8 cellular contexts compared by ENCODE assay signal in the genomic region with DNA sequence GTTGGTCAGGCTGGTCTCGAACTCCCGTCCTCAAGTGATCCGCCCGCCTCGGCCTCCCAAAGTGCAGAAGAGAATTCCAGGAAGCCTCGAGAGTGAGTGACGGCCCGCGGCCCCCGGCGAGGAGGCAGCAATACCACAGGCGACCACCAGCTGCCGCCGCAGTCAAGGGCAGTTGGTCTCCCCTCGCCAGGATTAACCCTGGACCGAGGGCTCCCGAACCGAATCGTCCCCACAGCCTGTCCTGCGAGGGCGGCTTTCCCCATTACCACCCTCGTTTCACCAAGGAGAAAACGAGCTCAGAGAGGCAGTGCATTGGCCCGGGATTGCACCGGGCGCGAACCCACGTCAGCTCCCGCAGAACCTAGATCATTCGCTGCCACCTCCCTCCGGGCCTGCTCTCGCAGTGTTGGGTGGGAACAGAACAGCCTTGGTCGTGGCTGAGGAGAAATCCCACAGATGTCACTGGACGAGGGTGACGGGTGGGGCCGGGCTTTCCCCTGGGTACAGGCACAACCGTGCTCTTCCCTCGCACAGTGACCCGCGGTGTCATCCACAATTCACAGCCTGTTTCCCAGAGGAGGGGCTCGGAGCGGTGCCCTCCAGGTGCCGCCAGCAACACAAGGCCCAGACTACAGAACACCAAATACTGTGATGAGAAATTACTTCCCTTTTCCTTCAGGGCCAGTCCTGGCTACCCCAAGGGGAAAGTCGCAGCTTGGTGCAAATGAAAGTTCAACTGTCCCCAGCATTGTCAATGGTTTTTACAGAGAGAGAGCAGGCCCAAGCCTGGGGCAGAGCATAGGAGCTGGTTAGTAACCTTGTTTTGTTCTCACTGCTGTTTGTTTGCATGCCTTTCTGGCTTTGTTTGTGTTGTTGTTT. TPM values are rescaled to one million over a fixed set of nuclear protein-coding genes. Genes with fewer than 3 reads are reported as not detected.
DNase-seq lines count a peak whose midpoint lies in the region; ATAC-seq and TF ChIP-seq lines count a peak whose summit lies in the region.

No MANE protein-coding gene starts in this region.

- H2AFZ ChIP-seq in hepatocyte, result no peak overlapping the region

- no peaks in the 10 kb centered on the region for H3K9me2 ChIP-seq in hepatocyte (replicated peaks; ENCODE audit: insufficient read depth)

- no peak for TF ChIP-seq EP300 in sigmoid colon (IDR thresholded peaks at IDR 0.05)

- no peak for TF ChIP-seq POLR2A in sigmoid colon (IDR thresholded peaks at IDR 0.05)

- no peaks in the 10 kb centered on the region for H4K20me1 ChIP-seq in hepatocyte (ENCODE audit: insufficient read depth, poor library complexity, severe bottlenecking)

- TF ChIP-seq CTCF in GM13976 (IDR thresholded peaks at IDR 0.05; ENCODE audit: borderline replicate concordance, control extremely low read depth, extremely low read depth, insufficient read depth, missing control alignments) (peak; percentile 9), WERI-Rb-1 (IDR thresholded peaks at IDR 0.05; ENCODE audit: low read depth, low read length) (peak; percentile 97), hepatocyte (IDR thresholded peaks at IDR 0.05; ENCODE audit: poor library complexity) (peak; percentile 60), sigmoid colon (IDR thresholded peaks at IDR 0.05) (peak; percentile 43 to 75 (median 60))

- H3K4me3 ChIP-seq in WERI-Rb-1 (ENCODE audit: low read depth, low read length), result peak overlapping the region; percentile 22
- no peak overlapping the region for H3K4me3 ChIP-seq in hepatocyte
- H3K4me3 ChIP-seq in sigmoid colon, result no peak overlapping the region

- H3K79me2 ChIP-seq in hepatocyte, result no peaks in the 10 kb centered on the region

- H3K4me1 ChIP-seq in hepatocyte (ENCODE audit: insufficient read depth) (no peaks in the 10 kb centered on the region), sigmoid colon (no peaks in the 10 kb centered on the region)

- ATAC-seq in HG03520 (IDR thresholded peaks at IDR 0.05; ENCODE audit: unreplicated experiment), result no peak

- DNase-seq in GM13976 (ENCODE audit: low spot score), result no peak
- peak; percentile 86 for DNase-seq in WERI-Rb-1
- DNase-seq in hepatocyte (ENCODE audit: low spot score), result peak; percentile 49
- DNase-seq in sigmoid colon, result peak; percentile 65
- DNase-seq in activated CD8-positive, alpha-beta memory T cell treated with anti-CD3 and anti-CD28 coated beads, Interleukin-2, amount 50 U/mL, for 48 hours, result no peak
- no peak for DNase-seq in activated T-cell treated with anti-CD3 and anti-CD28 coated beads, Interleukin-2, amount 50 U/mL, for 48 hours
- no peak for DNase-seq in HT-29 (ENCODE audit: low spot score)

- no peaks in the 10 kb centered on the region for H3K27me3 ChIP-seq in WERI-Rb-1 (ENCODE audit: insufficient read depth, low read depth, severe bottlenecking)
- no peaks in the 10 kb centered on the region for H3K27me3 ChIP-seq in hepatocyte
- H3K27me3 ChIP-seq in sigmoid colon, result peaks cover 0 to 28% (median 9%) of the 10 kb centered on the region in 3 donors

- H3K27ac ChIP-seq in WERI-Rb-1 (peak overlapping the region; percentile 93), hepatocyte (no peak overlapping the region), sigmoid colon (no peak overlapping the region)

- intact Hi-C loops in sigmoid colon (cut with DNase I), result loop anchor here (2.0 kb wide), 1 partner anchor 97 kb away; no protein-coding TSS in a partner anchor

- no peak overlapping the region for H3K4me2 ChIP-seq in hepatocyte

- in situ Hi-C loops in GM13976 (cut with MboI; ENCODE audit: low sequenced_read_pairs, unreplicated experiment), result no loop called here

- H3K9me3 ChIP-seq in WERI-Rb-1 (ENCODE audit: severe bottlenecking), result peaks cover 3% of the 10 kb centered on the region
- H3K9me3 ChIP-seq in hepatocyte (ENCODE audit: low read depth), result no peaks in the 10 kb centered on the region
- no peaks in the 10 kb centered on the region for H3K9me3 ChIP-seq in sigmoid colon

- 44% methylated on average over 43 of the region's 44 CpGs for WGBS in hepatocyte (ENCODE audit: low lambda C conversion rate, missing lambda C conversion rate)
- WGBS in sigmoid colon, 2 donors, result 25 to 27% methylated on average over 44 of the region's 44 CpGs

- H3K36me3 ChIP-seq in WERI-Rb-1, result no peaks in the 10 kb centered on the region
- H3K36me3 ChIP-seq in hepatocyte (replicated peaks; ENCODE audit: insufficient read depth, low read depth), result no peaks in the 10 kb centered on the region
- no peaks in the 10 kb centered on the region for H3K36me3 ChIP-seq in sigmoid colon

RNA-seq across cellular contexts. Expression of a gene that starts 24.8 kb away (rescaled TPM):
- 1.9 and 3.4 TPM in 2 replicates for total RNA-seq in hepatocyte
- 2.7 and 4.6 TPM in 2 replicates for polyA plus RNA-seq in hepatocyte
- total RNA-seq in sigmoid colon, result 1 to 10 TPM in 1 of 4 donors, under 1 TPM in 3; 0.55 to 1.2 (median 0.76) TPM
- polyA plus RNA-seq in sigmoid colon, result under 1 TPM in 2 of 3 donors, not detected in 1; under 0.01 to 0.96 TPM
- total RNA-seq in HT-29 (2014; rRNA removed; shearing (Covaris generic)), result 0.58 TPM in 1 of 2 replicates, not detected in the other

RNA-seq across cellular contexts. Expression of a gene that starts 39.6 kb away (rescaled TPM):
- total RNA-seq in hepatocyte (8.4 and 9.9 TPM in 2 replicates), sigmoid colon (10 to 100 TPM; 11.4 to 31.9 (median 13.0) TPM)
- polyA plus RNA-seq in hepatocyte (46.6 and 47.3 TPM in 2 replicates), sigmoid colon (10 to 100 TPM in 1 of 3 donors, 1 to 10 TPM in 2; 6.6 to 15.5 (median 7.4) TPM)
- total RNA-seq in HT-29 (2014; rRNA removed; shearing (Covaris generic)), result 20.8 and 29.8 TPM in 2 replicates

Comparison
In these comparisons a context has a peak if more than half of its experiments do, and no peak if none do; other contexts are left out.
1. DNase-seq: peak in WERI-Rb-1 (single experiment), hepatocyte (single experiment) and sigmoid colon (single experiment); none in GM13976 (single experiment), activated CD8-positive, alpha-beta memory T cell treated with anti-CD3 and anti-CD28 coated beads, Interleukin-2, amount 50 U/mL, for 48 hours (single experiment), activated T-cell treated with anti-CD3 and anti-CD28 coated beads, Interleukin-2, amount 50 U/mL, for 48 hours (0 of 2) and HT-29 (single experiment).
2. CTCF ChIP-seq: peak in every context shown above with its lines; median percentile 97 in WERI-Rb-1; 60 in hepatocyte; 60 in sigmoid colon; 9 in GM13976.